Comparison of ENCODE assay signal across 7 cellular contexts in genomic region chr12:111980598-111980997, GRCh38.
"Had no signal": no experiment of that assay in that cellular context is flagged by ENCODE, and none has a peak within 500 bp of the region (broad histone marks: within the 10 kb centered on the region; RNA-seq: fewer than 3 reads in every experiment).

No MANE protein-coding gene starts in this region.

- H3K4me3 ChIP-seq: GM12878 had no signal

- FAIRE-seq: G401.6, GM12878, GM12892, GM18507, GM19239 had no signal

- DNase-seq: GDM1, GF-D8 had no signal

- ATAC-seq: GM12878 had no signal
